8 cellular contexts compared by ENCODE assay signal in the genomic region with DNA sequence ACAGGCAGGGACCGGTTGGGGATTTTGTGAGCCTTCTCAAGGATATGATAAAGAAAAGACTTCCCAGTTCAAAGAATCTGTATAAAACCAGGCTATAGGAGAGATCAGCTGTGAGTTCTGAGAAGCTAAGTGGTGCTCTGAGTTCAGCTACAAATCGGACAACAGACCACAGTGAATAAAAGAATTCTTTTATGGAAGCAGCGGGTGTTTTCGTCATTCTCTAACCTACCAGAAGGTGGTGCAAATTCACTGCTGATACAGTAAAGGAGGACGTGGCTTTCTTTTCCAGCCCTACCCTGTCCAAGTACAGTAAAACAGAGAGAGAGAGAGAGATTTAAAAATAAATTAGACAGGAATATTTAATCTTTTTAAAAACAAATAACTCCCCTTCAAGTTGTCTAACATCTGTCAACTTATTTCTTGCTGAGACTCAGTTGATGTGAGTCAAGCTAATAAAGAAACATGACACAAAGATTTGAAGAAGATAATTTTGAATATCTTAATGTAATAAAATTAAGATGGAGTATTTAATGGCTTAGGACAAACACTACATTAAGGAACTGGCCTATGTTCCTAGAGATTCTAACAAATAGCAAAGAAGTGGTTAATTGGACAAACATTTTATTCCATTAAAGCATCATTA.
DNase-seq lines count a peak whose midpoint lies in the region; ATAC-seq lines count a peak whose summit lies in the region.

No MANE protein-coding gene starts in this region.

- H3K4me3 Mint-ChIP-seq in activated T-cell treated with anti-CD3 and anti-CD28 coated beads, Interleukin-2, amount 50 U/mL, for 72 hours: peak overlapping the region in 1 of 2 donors; percentile 95

- H3K27ac Mint-ChIP-seq in activated T-cell treated with anti-CD3 and anti-CD28 coated beads, Interleukin-2, amount 50 U/mL, for 72 hours: no peak overlapping the region

- peaks cover 65% of the 10 kb centered on the region for H3K27me3 Mint-ChIP-seq in activated T-cell treated with anti-CD3 and anti-CD28 coated beads, Interleukin-2, amount 50 U/mL, for 72 hours (ENCODE audit: low read depth)

- peaks cover 31% of the 10 kb centered on the region for H3K4me1 Mint-ChIP-seq in activated T-cell treated with anti-CD3 and anti-CD28 coated beads, Interleukin-2, amount 50 U/mL, for 72 hours (ENCODE audit: low read depth)

- H3K36me3 Mint-ChIP-seq in activated T-cell treated with anti-CD3 and anti-CD28 coated beads, Interleukin-2, amount 50 U/mL, for 72 hours (ENCODE audit: insufficient read depth in 2 of 2): peaks cover 0 to 1% of the 10 kb centered on the region in 2 donors

- DNase-seq in DMS53 treated with DMSO at 0.1 percent for 48 hours (lab: John Stamatoyannopoulos, UW; ENCODE audit: unreplicated experiment): peak; percentile 79
- peak; percentile 31 to 78 for DNase-seq in NCI-H524 (lab: John Stamatoyannopoulos, UW)
- peak; percentile 38 to 40 for DNase-seq in activated T-cell treated with anti-CD3 and anti-CD28 coated beads, Interleukin-2, amount 50 U/mL, for 72 hours
- DNase-seq in glomerular visceral epithelial cell (ENCODE audit: extremely low spot score): peak; percentile 65
- DNase-seq in pulmonary artery endothelial cell (ENCODE audit: low read depth, low spot score): peak; percentile 22
- DNase-seq in T-helper 9 cell: no peak

- no peaks in the 10 kb centered on the region for H3K9me3 Mint-ChIP-seq in activated T-cell treated with anti-CD3 and anti-CD28 coated beads, Interleukin-2, amount 50 U/mL, for 72 hours

- peak; percentile 64 for ATAC-seq in GM19351 (IDR thresholded peaks at IDR 0.05; ENCODE audit: unreplicated experiment)
- ATAC-seq in HG03439 (IDR thresholded peaks at IDR 0.05; ENCODE audit: unreplicated experiment): peak; percentile 66
- ATAC-seq in activated T-cell treated with anti-CD3 and anti-CD28 coated beads, Interleukin-2, amount 50 U/mL, for 72 hours (replicated peaks in 1 of 2): peak; percentile 67 to 73
